ENCODE assay signal across 14 cellular contexts in the genomic region with DNA sequence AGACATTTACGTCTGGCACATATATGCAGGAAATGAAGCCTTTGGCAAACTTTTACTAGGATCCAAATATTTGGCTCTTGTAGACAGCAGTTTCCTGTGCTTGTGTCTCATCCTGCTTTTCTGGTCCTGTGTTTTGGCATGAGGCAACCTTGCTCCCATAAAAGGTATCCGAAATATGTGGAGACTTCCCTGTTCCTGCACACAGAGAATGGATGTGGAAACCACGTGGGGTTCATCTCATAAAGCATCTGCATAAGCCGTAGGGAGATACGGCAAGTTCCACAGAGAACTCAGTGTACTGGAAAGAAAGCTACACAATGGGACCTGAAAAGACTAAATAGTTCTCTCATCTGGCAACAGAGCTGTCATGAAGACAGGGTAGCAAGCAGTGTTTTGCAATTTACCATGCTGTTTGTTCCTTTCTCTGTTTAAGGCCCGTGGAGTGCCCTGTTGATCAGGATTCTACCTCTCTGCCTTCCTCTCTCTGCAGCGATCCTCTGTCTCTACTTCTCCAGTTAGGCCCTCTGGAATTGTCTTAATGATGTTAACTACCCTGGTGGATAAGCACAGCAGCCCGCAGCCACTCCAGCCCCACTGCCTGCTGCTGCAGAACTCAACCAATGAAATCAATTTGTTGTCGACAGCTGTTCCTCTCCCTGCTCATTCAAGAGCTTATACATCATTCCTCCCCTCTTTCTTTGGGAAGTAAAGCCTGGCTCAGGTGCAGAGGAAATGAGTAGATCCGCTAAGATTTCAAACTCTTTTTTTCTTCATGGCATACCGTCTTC.
DNase-seq lines count a peak whose midpoint lies in the region; ATAC-seq, FAIRE-seq and TF ChIP-seq lines count a peak whose summit lies in the region.
"Had no signal": no experiment of that assay in that cellular context is flagged by ENCODE, and none has a peak within 500 bp of the region (broad histone marks: within the 10 kb centered on the region; RNA-seq: fewer than 3 reads in every experiment).

No MANE protein-coding gene starts in this region.

- H4K20me1 ChIP-seq in SK-N-SH (ENCODE audit: insufficient read depth) (no peaks in the 10 kb centered on the region), keratinocyte (ENCODE audit: control insufficient read depth, extremely low read depth, insufficient read depth, low read length) (no peaks in the 10 kb centered on the region)

- H3K9me2 ChIP-seq in SK-N-SH: no peaks in the 10 kb centered on the region

- H3K27ac Mint-ChIP-seq in endodermal cell: no peak overlapping the region
- H3K27ac Mint-ChIP-seq: activated T-cell treated with anti-CD3 and anti-CD28 coated beads, Interleukin-2, amount 50 U/mL, for 24 hours; CD4-positive, alpha-beta memory T cell had no signal

- H3K36me3 ChIP-seq in SK-N-SH (replicated peaks in 1 of 2; ENCODE audit: control insufficient read depth in 1 of 2, insufficient read depth in 2 of 2, low read length in 1 of 2) (no peaks in the 10 kb centered on the region), endodermal cell (ENCODE audit: control insufficient read depth, insufficient read depth, low read length) (no peaks in the 10 kb centered on the region), keratinocyte (ENCODE audit: control insufficient read depth in 2 of 2, extremely low read depth in 1 of 2, insufficient read depth in 2 of 2, low read length in 2 of 2) (no peaks in the 10 kb centered on the region), thyroid gland (no peaks in the 10 kb centered on the region)

- no peaks in the 10 kb centered on the region for H3K27me3 Mint-ChIP-seq in endodermal cell (ENCODE audit: insufficient read depth)
- H3K27me3 Mint-ChIP-seq: activated T-cell treated with anti-CD3 and anti-CD28 coated beads, Interleukin-2, amount 50 U/mL, for 24 hours; CD4-positive, alpha-beta memory T cell had no signal

- H3K79me2 ChIP-seq in SK-N-SH (ENCODE audit: insufficient read depth): no peaks in the 10 kb centered on the region
- no peaks in the 10 kb centered on the region for H3K79me2 ChIP-seq in keratinocyte (ENCODE audit: control insufficient read depth, insufficient read depth, low read length)

- no peak overlapping the region for H3K4me3 Mint-ChIP-seq in endodermal cell
- H3K4me3 Mint-ChIP-seq: activated T-cell treated with anti-CD3 and anti-CD28 coated beads, Interleukin-2, amount 50 U/mL, for 24 hours; CD4-positive, alpha-beta memory T cell had no signal

- H3F3A ChIP-seq in SK-N-SH (replicated peaks; ENCODE audit: insufficient read depth): no peaks in the 10 kb centered on the region

- no peak for TF ChIP-seq EP300 in SK-N-SH (IDR thresholded peaks at IDR 0.05; ENCODE audit: borderline replicate concordance in 1 of 2, low read depth in 1 of 2, low read length in 1 of 2)

- POLR2A ChIA-PET in SK-N-SH (lab: Yijun Ruan, JAX): no interaction called here

- DNase-seq in SK-N-SH (no peak), endodermal cell (peak; percentile 50), keratinocyte (ENCODE audit: low read depth, low spot score) (no peak), thyroid gland (no peak), nucleus accumbens (lab: John Stamatoyannopoulos, UW) (no peak), NCI-H345 (lab: John Stamatoyannopoulos, UW) (no peak), T1000 (lab: John Stamatoyannopoulos, UW) (no peak)
- DNase-seq: activated CD4-positive, alpha-beta T cell treated with anti-CD3 and anti-CD28 coated beads for 1 hour; activated T-cell treated with anti-CD3 and anti-CD28 coated beads, Interleukin-2, amount 50 U/mL, for 24 hours; CD4-positive, alpha-beta memory T cell; NCI-H1694; substantia nigra had no signal

- no peaks in the 10 kb centered on the region for H3K9me3 ChIP-seq in SK-N-SH
- H3K9me3 ChIP-seq in endodermal cell (ENCODE audit: control insufficient read depth, low read length): no peaks in the 10 kb centered on the region
- no peaks in the 10 kb centered on the region for H3K9me3 ChIP-seq in keratinocyte (ENCODE audit: control insufficient read depth, low read depth, low read length)
- no peaks in the 10 kb centered on the region for H3K9me3 ChIP-seq in thyroid gland

- intact Hi-C loops in thyroid gland (cut with DNase I): no loop called here

- H3K27me3 ChIP-seq in SK-N-SH (ENCODE audit: insufficient read depth): no peaks in the 10 kb centered on the region
- H3K27me3 ChIP-seq in endodermal cell (ENCODE audit: control insufficient read depth, insufficient read depth, low read length, poor library complexity, severe bottlenecking): no peaks in the 10 kb centered on the region
- no peaks in the 10 kb centered on the region for H3K27me3 ChIP-seq in keratinocyte (ENCODE audit: control insufficient read depth, extremely low read depth, insufficient read depth, low read length)
- H3K27me3 ChIP-seq in thyroid gland: no peaks in the 10 kb centered on the region

- peaks cover 0 to 2% of the 10 kb centered on the region in 2 experiments; a peak in 1 of 4 replicates for H3K4me1 ChIP-seq in SK-N-SH (ENCODE audit: control insufficient read depth in 1 of 2, insufficient read depth in 2 of 2, low read depth in 1 of 2, low read length in 1 of 2)
- H3K4me1 ChIP-seq in endodermal cell (ENCODE audit: control insufficient read depth, insufficient read depth, low read length): no peaks in the 10 kb centered on the region
- H3K4me1 ChIP-seq in keratinocyte (ENCODE audit: control insufficient read depth, extremely low read depth, insufficient read depth, low read length): no peaks in the 10 kb centered on the region
- H3K4me1 ChIP-seq in thyroid gland: peaks cover 0 to 3% of the 10 kb centered on the region in 2 donors

- H3K9ac ChIP-seq in SK-N-SH: no peak overlapping the region
- H3K9ac ChIP-seq in endodermal cell (ENCODE audit: extremely low read depth, low read length, poor library complexity, severe bottlenecking): no peak overlapping the region
- H3K9ac ChIP-seq in keratinocyte (ENCODE audit: control insufficient read depth, extremely low read depth, insufficient read depth, low read length): no peak overlapping the region

- no peaks in the 10 kb centered on the region for H3K9me3 Mint-ChIP-seq in endodermal cell
- H3K9me3 Mint-ChIP-seq: activated T-cell treated with anti-CD3 and anti-CD28 coated beads, Interleukin-2, amount 50 U/mL, for 24 hours had no signal

- no peak for ATAC-seq in GM19463 (IDR thresholded peaks at IDR 0.05; ENCODE audit: unreplicated experiment)

- H3K9me1 ChIP-seq in keratinocyte (ENCODE audit: control insufficient read depth, extremely low read depth, insufficient read depth, low read length): no peaks in the 10 kb centered on the region

- H3K27ac ChIP-seq in SK-N-SH (ENCODE audit: low read depth in 2 of 2, low read length in 1 of 2): no peak overlapping the region; a peak in 2 of 4 replicates
- H3K27ac ChIP-seq in endodermal cell (ENCODE audit: low read depth, low read length): no peak overlapping the region
- H3K27ac ChIP-seq in keratinocyte (ENCODE audit: control insufficient read depth, insufficient read depth, low read length): no peak overlapping the region
- peak overlapping the region in 2 of 3 donors; percentile 9 to 48 for H3K27ac ChIP-seq in thyroid gland
- H3K27ac ChIP-seq: epithelial cell of prostate had no signal

- WGBS in SK-N-SH (ENCODE audit: low lambda C conversion rate): 77% methylated on average over 11 of the region's 11 CpGs
- 84 to 86% methylated on average over 8 to 11 of the region's 11 CpGs for WGBS in endodermal cell (ENCODE audit: insufficient coverage in 1 of 2, insufficient read length in 1 of 2), 2 experiments
- 72 to 73% methylated on average over 11 of the region's 11 CpGs for WGBS in thyroid gland, 2 donors

- no peak for FAIRE-seq in keratinocyte (lab: Jason Lieb, UNC)

- TF ChIP-seq CTCF in SK-N-SH (IDR thresholded peaks at IDR 0.05): no peak
- TF ChIP-seq CTCF in endodermal cell (conservative IDR thresholded peaks at IDR 0.05): no peak
- no peak for TF ChIP-seq CTCF in keratinocyte (optimal IDR thresholded peaks at IDR 0.05 in 1 of 3, IDR thresholded peaks at IDR 0.05 in 1 of 3, conservative IDR thresholded peaks at IDR 0.05 in 1 of 3; ENCODE audit: extremely low read depth in 1 of 3, insufficient read depth in 2 of 3, low read length in 3 of 3)
- TF ChIP-seq CTCF in thyroid gland (IDR thresholded peaks at IDR 0.05): no peak

- H3K4me3 ChIP-seq in SK-N-SH (ENCODE audit: low read depth in 2 of 2, low read length in 1 of 2) (no peak overlapping the region), endodermal cell (ENCODE audit: low read length) (no peak overlapping the region), keratinocyte (ENCODE audit: control insufficient read depth in 2 of 3, extremely low read depth in 1 of 3, insufficient read depth in 2 of 3, low read depth in 1 of 3, low read length in 3 of 3) (no peak overlapping the region), thyroid gland (replicated peaks in 1 of 3) (no peak overlapping the region)

- no peak overlapping the region for H3K4me2 ChIP-seq in SK-N-SH
- H3K4me2 ChIP-seq in keratinocyte (ENCODE audit: control insufficient read depth, extremely low read depth, insufficient read depth, low read depth, low read length): peak overlapping the region; percentile 54

- no peak for TF ChIP-seq RAD21 in SK-N-SH (IDR thresholded peaks at IDR 0.05; ENCODE audit: low read length)

- no peak overlapping the region for H2AFZ ChIP-seq in SK-N-SH (ENCODE audit: low read depth)
- peak overlapping the region; percentile 73 for H2AFZ ChIP-seq in keratinocyte (ENCODE audit: control insufficient read depth, low read length)

- H3K36me3 Mint-ChIP-seq in endodermal cell (ENCODE audit: low read depth): no peaks in the 10 kb centered on the region
- H3K36me3 Mint-ChIP-seq: CD4-positive, alpha-beta memory T cell had no signal

- CTCF ChIA-PET in SK-N-SH (lab: Yijun Ruan, JAX): interaction anchor here (0.8 kb wide), 1 partner anchor 810 kb away, joined by 3 read pairs; no protein-coding TSS in a partner anchor

- dilution Hi-C loops in keratinocyte (cut with MboI; ENCODE audit: extremely low pct_ligation_motif_present, low sequenced_read_pairs): no loop called here

- peaks cover 3% of the 10 kb centered on the region for H3K4me1 Mint-ChIP-seq in endodermal cell
- H3K4me1 Mint-ChIP-seq: CD4-positive, alpha-beta memory T cell had no signal

- TF ChIP-seq POLR2A in thyroid gland (IDR thresholded peaks at IDR 0.05): no peak

TF ChIP-seq in SK-N-SH, 30 proteins besides CTCF, POLR2A, EP300 and RAD21 (continues in another document):
- TF ChIP-seq, protein P1, sequence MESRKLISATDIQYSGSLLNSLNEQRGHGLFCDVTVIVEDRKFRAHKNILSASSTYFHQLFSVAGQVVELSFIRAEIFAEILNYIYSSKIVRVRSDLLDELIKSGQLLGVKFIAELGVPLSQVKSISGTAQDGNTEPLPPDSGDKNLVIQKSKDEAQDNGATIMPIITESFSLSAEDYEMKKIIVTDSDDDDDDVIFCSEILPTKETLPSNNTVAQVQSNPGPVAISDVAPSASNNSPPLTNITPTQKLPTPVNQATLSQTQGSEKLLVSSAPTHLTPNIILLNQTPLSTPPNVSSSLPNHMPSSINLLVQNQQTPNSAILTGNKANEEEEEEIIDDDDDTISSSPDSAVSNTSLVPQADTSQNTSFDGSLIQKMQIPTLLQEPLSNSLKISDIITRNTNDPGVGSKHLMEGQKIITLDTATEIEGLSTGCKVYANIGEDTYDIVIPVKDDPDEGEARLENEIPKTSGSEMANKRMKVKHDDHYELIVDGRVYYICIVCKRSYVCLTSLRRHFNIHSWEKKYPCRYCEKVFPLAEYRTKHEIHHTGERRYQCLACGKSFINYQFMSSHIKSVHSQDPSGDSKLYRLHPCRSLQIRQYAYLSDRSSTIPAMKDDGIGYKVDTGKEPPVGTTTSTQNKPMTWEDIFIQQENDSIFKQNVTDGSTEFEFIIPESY (IDR thresholded peaks at IDR 0.05; ENCODE audit: borderline replicate concordance, low read depth): no peak

Comparison
In these comparisons a context has a peak if more than half of its experiments do, and no peak if none do; other contexts are left out.
1. H3K27ac ChIP-seq: peak in thyroid gland (2 of 3); none in SK-N-SH (0 of 2), endodermal cell (single experiment) and keratinocyte (single experiment).